ENCODE assay signal across 9 cellular contexts in the genomic region with DNA sequence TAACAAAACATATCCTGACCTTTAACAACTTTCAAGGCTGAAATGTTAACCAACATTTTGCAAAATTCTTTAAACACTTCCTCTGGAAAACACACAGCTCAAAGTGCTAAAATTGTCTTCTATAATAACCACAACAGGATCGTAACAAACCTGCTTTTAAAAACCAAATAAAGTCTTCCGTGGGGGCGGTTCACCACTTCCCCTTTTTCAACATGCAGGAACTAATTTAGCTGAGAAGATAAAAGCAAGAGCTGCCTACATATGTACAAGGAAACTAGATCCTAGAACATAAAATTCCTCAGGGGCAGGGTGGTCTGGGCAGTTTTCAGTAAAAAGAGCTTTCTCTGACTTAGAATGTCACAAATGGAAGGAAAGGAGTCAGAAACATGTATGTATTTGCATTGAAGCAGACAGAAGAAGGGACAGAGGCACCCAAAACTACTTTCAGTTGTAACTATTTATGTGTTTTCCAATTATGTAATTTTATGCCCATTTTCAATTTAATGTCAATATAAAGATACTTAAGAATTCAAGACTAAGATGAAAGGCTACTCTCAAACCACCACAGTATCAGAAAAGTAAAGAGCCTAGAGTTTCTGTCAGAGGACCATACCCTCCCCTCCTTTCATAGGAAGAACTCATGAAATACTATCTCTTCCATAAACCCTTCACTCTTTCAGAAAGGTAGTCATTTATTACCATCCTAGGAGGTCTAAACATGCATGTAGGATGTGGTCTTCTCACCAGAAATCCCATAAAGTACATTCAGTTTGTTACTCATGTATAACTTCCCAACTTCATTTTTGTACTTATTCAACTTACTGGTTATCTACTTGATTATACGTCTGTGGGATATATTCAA.
DNase-seq lines count a peak whose midpoint lies in the region; ATAC-seq and TF ChIP-seq lines count a peak whose summit lies in the region.
"Had no signal": no experiment of that assay in that cellular context is flagged by ENCODE, and none has a peak within 500 bp of the region (broad histone marks: within the 10 kb centered on the region; RNA-seq: fewer than 3 reads in every experiment).

No MANE protein-coding gene starts in this region.

- DNase-seq in GM12864 (ENCODE audit: low read depth) = peak; percentile 70
- peak; percentile 47 for DNase-seq in activated CD4-positive, alpha-beta memory T cell treated with anti-CD3 and anti-CD28 coated beads for 36 hours
- peak; percentile 28 for DNase-seq in natural killer cell
- DNase-seq in NCI-H526 (lab: John Stamatoyannopoulos, UW) = no peak
- no peak for DNase-seq in type B pancreatic cell (ENCODE audit: extremely low spot score, unreplicated experiment)
- DNase-seq in DMS79 (lab: John Stamatoyannopoulos, UW) = no peak

- POLR2A ChIA-PET in activated CD4-positive, alpha-beta memory T cell treated with anti-CD3 and anti-CD28 coated beads for 36 hours (lab: Charles Lee) = no interaction called here

- H3K27me3 Mint-ChIP-seq in activated CD4-positive, alpha-beta memory T cell treated with anti-CD3 and anti-CD28 coated beads for 36 hours = no peaks in the 10 kb centered on the region
- H3K27me3 Mint-ChIP-seq in natural killer cell (ENCODE audit: low read depth in 2 of 2) (no peaks in the 10 kb centered on the region), type B pancreatic cell (no peaks in the 10 kb centered on the region)

- intact Hi-C loops in activated CD4-positive, alpha-beta memory T cell treated with anti-CD3 and anti-CD28 coated beads for 36 hours (cut with micrococcal nuclease) = loop anchor here (2.0 kb wide), 1 partner anchor 39 kb away; no protein-coding TSS in a partner anchor
- intact Hi-C loops in natural killer cell (cut with micrococcal nuclease) = no loop called here

- peaks cover 4% of the 10 kb centered on the region for H3K9me3 Mint-ChIP-seq in activated CD4-positive, alpha-beta memory T cell treated with anti-CD3 and anti-CD28 coated beads for 36 hours
- H3K9me3 Mint-ChIP-seq in natural killer cell (no peaks in the 10 kb centered on the region), type B pancreatic cell (no peaks in the 10 kb centered on the region)

- peaks cover 4% of the 10 kb centered on the region for H3K36me3 Mint-ChIP-seq in activated CD4-positive, alpha-beta memory T cell treated with anti-CD3 and anti-CD28 coated beads for 36 hours
- no peaks in the 10 kb centered on the region for H3K36me3 Mint-ChIP-seq in natural killer cell
- no peaks in the 10 kb centered on the region for H3K36me3 Mint-ChIP-seq in type B pancreatic cell

- H3K4me1 Mint-ChIP-seq in activated CD4-positive, alpha-beta memory T cell treated with anti-CD3 and anti-CD28 coated beads for 36 hours (ENCODE audit: low read depth) = peaks cover 32% of the 10 kb centered on the region
- H3K4me1 Mint-ChIP-seq in natural killer cell (peaks cover 49 to 55% of the 10 kb centered on the region in 2 donors), type B pancreatic cell (ENCODE audit: unreplicated experiment) (no peaks in the 10 kb centered on the region)

- H3K27ac Mint-ChIP-seq in activated CD4-positive, alpha-beta memory T cell treated with anti-CD3 and anti-CD28 coated beads for 36 hours = peak overlapping the region; percentile 78
- H3K27ac Mint-ChIP-seq in natural killer cell = peak overlapping the region; percentile 86 to 92
- H3K27ac Mint-ChIP-seq in type B pancreatic cell = no peak overlapping the region

- CTCF ChIA-PET in activated CD4-positive, alpha-beta memory T cell treated with anti-CD3 and anti-CD28 coated beads for 36 hours (lab: Charles Lee) = no interaction called here

- H3K4me3 Mint-ChIP-seq in activated CD4-positive, alpha-beta memory T cell treated with anti-CD3 and anti-CD28 coated beads for 36 hours = peak overlapping the region; percentile 46
- H3K4me3 Mint-ChIP-seq in natural killer cell (peak overlapping the region; percentile 83), type B pancreatic cell (no peak overlapping the region)

- H3K4me3 ChIP-seq in GM12864 (ENCODE audit: low read depth, low read length) = peak overlapping the region; percentile 30; the same call in 1 of the 2 replicates
- H3K4me3 ChIP-seq: body of pancreas had no signal

- TF ChIP-seq CTCF in GM12864 (IDR thresholded peaks at IDR 0.05; ENCODE audit: low read depth, low read length, missing control alignments) (no peak), natural killer cell (IDR thresholded peaks at IDR 0.05) (no peak), type B pancreatic cell (conservative IDR thresholded peaks at IDR 0.05) (no peak)

- ATAC-seq in GM19468 (IDR thresholded peaks at IDR 0.05; ENCODE audit: extremely low read depth, unreplicated experiment) (peak; percentile 68), HG03457 (IDR thresholded peaks at IDR 0.05; ENCODE audit: unreplicated experiment) (peak; percentile 86), natural killer cell (peak; percentile 69 to 90 (median 70))
- ATAC-seq: body of pancreas had no signal

Comparison
In these comparisons a context has a peak if more than half of its experiments do, and no peak if none do; other contexts are left out.
1. DNase-seq: peak in GM12864 (single experiment), activated CD4-positive, alpha-beta memory T cell treated with anti-CD3 and anti-CD28 coated beads for 36 hours (single experiment) and natural killer cell (single experiment); none in NCI-H526 (0 of 2), type B pancreatic cell (single experiment) and DMS79 (single experiment).
2. Peak in every context shown above with its lines, with median percentiles within 50 percentile points of each other: ATAC-seq.